In genomic region chr2:12433641-12433990, GRCh38 we compare ENCODE assay signal across 18 cellular contexts.
DNase-seq lines count a peak whose midpoint lies in the region; ATAC-seq and TF ChIP-seq lines count a peak whose summit lies in the region.
"Had no signal": no experiment of that assay in that cellular context is flagged by ENCODE, and none has a peak within 500 bp of the region (broad histone marks: within the 10 kb centered on the region; RNA-seq: fewer than 3 reads in every experiment).

No MANE protein-coding gene starts in this region.

- TF ChIP-seq RAD21 in IMR-90 (IDR thresholded peaks at IDR 0.05; ENCODE audit: low read length) = no peak

- H4K5ac ChIP-seq in IMR-90 (ENCODE audit: low read depth, low read length) = no peak overlapping the region

- CTCF ChIA-PET in IMR-90 (lab: Yijun Ruan, JAX) (interaction anchor here (0.6 kb wide), 1 partner anchor 300 kb away, joined by 3 read pairs; no protein-coding TSS in a partner anchor), WTC11 (lab: Charles Lee) (interaction anchor here (1.2 to 1.3 kb wide), 2 partner anchors 283 to 573 kb away, joined by 6 to 9 read pairs; partner anchors contain the start of gene TRIB2)

- ATAC-seq in IMR-90 (ENCODE audit: low read depth) (no peak), WTC11 (peak; percentile 52; the same call in 1 of the 2 replicates), right lobe of liver (peak; percentile 38 to 68 (median 54)), gastrocnemius medialis (no peak), GM21786 (IDR thresholded peaks at IDR 0.05; ENCODE audit: unreplicated experiment) (no peak), HG02642 (IDR thresholded peaks at IDR 0.05; ENCODE audit: poor library complexity, unreplicated experiment) (no peak)
- ATAC-seq: activated CD8-positive, alpha-beta T cell treated with anti-CD3 and anti-CD28 coated beads, Interleukin-2, amount 10 ng/mL, durations not matched to agents 7 days and 5 days had no signal

- no peak overlapping the region for H3K4me2 ChIP-seq in IMR-90 (ENCODE audit: low read depth, low read length)

- H2AK5ac ChIP-seq in IMR-90 (ENCODE audit: low read depth, low read length) = peak overlapping the region; percentile 42

- POLR2A ChIA-PET in IMR-90 (lab: Charles Lee; ENCODE audit: unreplicated experiment) (interaction anchor here (0.7 kb wide), 1 partner anchor 933 kb away, joined by 3 read pairs; no protein-coding TSS in a partner anchor), WTC11 (lab: Charles Lee) (no interaction called here)

- no peak for DNase-seq in GM12864 (ENCODE audit: low read depth)
- DNase-seq in IMR-90 = no peak
- no peak for DNase-seq in WTC11 (ENCODE audit: low spot score)
- no peak for DNase-seq in right lobe of liver
- no peak for DNase-seq in gastrocnemius medialis
- no peak for DNase-seq in AML-193 (lab: John Stamatoyannopoulos, UW)
- DNase-seq: activated CD8-positive, alpha-beta T cell treated with anti-CD3 and anti-CD28 coated beads, Interleukin-2, amount 10 ng/mL, durations not matched to agents 7 days and 5 days; C1 segment of cervical spinal cord; head of caudate nucleus; islet precursor cell; NCI-H1092 treated with DMSO at 0.1 percent for 48 hours; SJCRH30; stimulated activated CD4-positive, alpha-beta T cell treated with anti-CD3 and anti-CD28 coated beads, Interleukin-4, amount 100 ng/mL, for 4 hours had no signal

- H3K27me3 ChIP-seq in IMR-90 (ENCODE audit: control insufficient read depth, insufficient read depth, low read length) = no peaks in the 10 kb centered on the region
- no peaks in the 10 kb centered on the region for H3K27me3 ChIP-seq in right lobe of liver
- no peaks in the 10 kb centered on the region for H3K27me3 ChIP-seq in gastrocnemius medialis
- H3K27me3 ChIP-seq: neutrophil, SJCRH30, thyroid gland had no signal

- no peak overlapping the region for H3K4me3 Mint-ChIP-seq in WTC11
- H3K4me3 Mint-ChIP-seq: activated CD8-positive, alpha-beta T cell treated with anti-CD3 and anti-CD28 coated beads, Interleukin-2, amount 10 ng/mL, durations not matched to agents 7 days and 5 days had no signal

- H3K56ac ChIP-seq in IMR-90 (ENCODE audit: extremely low read depth, insufficient read depth, low read length) = no peak overlapping the region

- H2AFZ ChIP-seq in IMR-90 (replicated peaks; ENCODE audit: low read length, poor library complexity) = no peak overlapping the region

- H3K4me1 ChIP-seq in IMR-90 (ENCODE audit: control insufficient read depth, insufficient read depth, low read length) (peaks cover 14% of the 10 kb centered on the region), right lobe of liver (no peaks in the 10 kb centered on the region), gastrocnemius medialis (no peaks in the 10 kb centered on the region)
- H3K4me1 ChIP-seq: SJCRH30 had no signal

- H4K8ac ChIP-seq in IMR-90 (ENCODE audit: low read depth in 2 of 2, low read length in 2 of 2) = no peak overlapping the region

- H4K20me1 ChIP-seq in IMR-90 (ENCODE audit: insufficient read depth, low read length) = no peaks in the 10 kb centered on the region

- no peak overlapping the region; the same call in 1 of the 2 replicates for H4K91ac ChIP-seq in IMR-90 (ENCODE audit: insufficient read depth, low read depth, low read length)

- H3K14ac ChIP-seq in IMR-90 (replicated peaks; ENCODE audit: low read depth, low read length) = no peak overlapping the region

- H3K4ac ChIP-seq in IMR-90 (ENCODE audit: low read depth, low read length) = no peak overlapping the region; the same call in 1 of the 2 replicates

- peak overlapping the region; percentile 59; the same call in 1 of the 3 replicates for H2BK15ac ChIP-seq in IMR-90 (ENCODE audit: low read depth, low read length)

- dilution Hi-C loops in IMR-90 (cut with HindIII; ENCODE audit: low sequenced_read_pairs, unreplicated experiment) = no loop called here

- H2BK5ac ChIP-seq in IMR-90 (ENCODE audit: low read depth, low read length, poor library complexity, severe bottlenecking) = no peak overlapping the region

- no peak for TF ChIP-seq POLR2A in IMR-90 (IDR thresholded peaks at IDR 0.05; ENCODE audit: low read depth, low read length)
- no peak for TF ChIP-seq POLR2A in right lobe of liver (IDR thresholded peaks at IDR 0.05)
- TF ChIP-seq POLR2A in gastrocnemius medialis (IDR thresholded peaks at IDR 0.05) = no peak

- H3K23ac ChIP-seq in IMR-90 (ENCODE audit: low read depth, low read length) = no peak overlapping the region

- H3K79me1 ChIP-seq in IMR-90 (ENCODE audit: low read depth in 1 of 2, low read length in 2 of 2) = no peaks in the 10 kb centered on the region

- H3K9me1 ChIP-seq in IMR-90 (ENCODE audit: insufficient read depth, low read length) = 0 out of 2 replicates have a peak, but pooled peaks cover 5% of the 10 kb centered on the region

- H3K4me1 Mint-ChIP-seq in WTC11 = peaks cover 41% of the 10 kb centered on the region

- no peak overlapping the region for H3K18ac ChIP-seq in IMR-90 (ENCODE audit: low read depth, low read length)

- peak overlapping the region; percentile 13; the same call in 1 of the 2 replicates for H2BK20ac ChIP-seq in IMR-90 (ENCODE audit: low read depth, low read length)

- H3K36me3 ChIP-seq in IMR-90 (ENCODE audit: control insufficient read depth, insufficient read depth, low read length) (no peaks in the 10 kb centered on the region), right lobe of liver (no peaks in the 10 kb centered on the region), gastrocnemius medialis (no peaks in the 10 kb centered on the region)
- H3K36me3 ChIP-seq: neutrophil, SJCRH30, thyroid gland had no signal

- no peaks in the 10 kb centered on the region for H3K36me3 Mint-ChIP-seq in WTC11

- BruUV-seq in IMR-90 (replicated peaks; lab: Mats Ljungman, UMichigan) = no TSS peak

- no peak overlapping the region for H3K9ac ChIP-seq in IMR-90 (ENCODE audit: low read depth, low read length)

- TF ChIP-seq CTCF in GM12864 (IDR thresholded peaks at IDR 0.05; ENCODE audit: low read depth, low read length, missing control alignments) (peak; percentile 6), IMR-90 (conservative IDR thresholded peaks at IDR 0.05; ENCODE audit: low read depth, low read length) (no peak), WTC11 (IDR thresholded peaks at IDR 0.05) (no peak), right lobe of liver (IDR thresholded peaks at IDR 0.05) (peak in 3 of 4 donors; percentile 12 to 26 (median 13)), gastrocnemius medialis (IDR thresholded peaks at IDR 0.05 in 4 of 5, conservative IDR thresholded peaks at IDR 0.05 in 1 of 5) (no peak)

- H3K27me3 Mint-ChIP-seq in WTC11 (ENCODE audit: low read depth) = no peaks in the 10 kb centered on the region

- H3K27ac ChIP-seq in IMR-90 (ENCODE audit: insufficient read depth, low read length) (no peak overlapping the region), right lobe of liver (no peak overlapping the region), gastrocnemius medialis (no peak overlapping the region)
- H3K27ac ChIP-seq: neutrophil, SJCRH30, thyroid gland had no signal

- no peak overlapping the region for H3K27ac Mint-ChIP-seq in WTC11
- H3K27ac Mint-ChIP-seq: activated CD8-positive, alpha-beta T cell treated with anti-CD3 and anti-CD28 coated beads, Interleukin-2, amount 10 ng/mL, durations not matched to agents 7 days and 5 days; activated T-helper 2 cell treated with anti-CD3 and anti-CD28 coated beads, Interferon-gamma antibody, Interleukin-2, Interleukin-4, amounts not matched to agents 10 μg/mL and 5 μg/mL and 100 μg/mL, durations not matched to agents 14 hours and 24 hours and 36 hours had no signal

- H2BK120ac ChIP-seq in IMR-90 (ENCODE audit: low read depth, low read length) = no peak overlapping the region

- intact Hi-C loops in IMR-90 (cut with micrococcal nuclease) (loop anchor here (10.0 kb wide), 1 partner anchor 379 kb away; no protein-coding TSS in a partner anchor), right lobe of liver (cut with DNase I) (no loop called here), gastrocnemius medialis (cut with DNase I; ENCODE audit: low total_unique reads) (no loop called here)

- 100% methylated on average over 1 of the region's 2 CpGs; no CpG with 5 or more reads in 1 of the 2 experiments for WGBS in IMR-90 (ENCODE audit: extremely low coverage in 2 of 2, insufficient read length in 1 of 2), 2 experiments
- WGBS in right lobe of liver (ENCODE audit: insufficient coverage, low coverage, low lambda C conversion rate, missing lambda C conversion rate) = 50% methylated on average over 1 of the region's 2 CpGs

- H3K4me3 ChIP-seq in GM12864 (ENCODE audit: low read depth, low read length) (no peak overlapping the region), IMR-90 (ENCODE audit: insufficient read depth, low read depth, low read length) (no peak overlapping the region), right lobe of liver (no peak overlapping the region), gastrocnemius medialis (no peak overlapping the region)
- H3K4me3 ChIP-seq: SJCRH30, thyroid gland had no signal

- H3K9me3 Mint-ChIP-seq in WTC11 = no peaks in the 10 kb centered on the region; the same call in 1 of the 2 replicates
- H3K9me3 Mint-ChIP-seq: activated T-helper 2 cell treated with anti-CD3 and anti-CD28 coated beads, Interferon-gamma antibody, Interleukin-2, Interleukin-4, amounts not matched to agents 10 μg/mL and 5 μg/mL and 100 μg/mL, durations not matched to agents 14 hours and 24 hours and 36 hours had no signal

- H2AK9ac ChIP-seq in IMR-90 (replicated peaks; ENCODE audit: low read depth, low read length, poor library complexity) = no peak overlapping the region

- H3K9me3 ChIP-seq in IMR-90 (ENCODE audit: control insufficient read depth, insufficient read depth, low read length) (no peaks in the 10 kb centered on the region), right lobe of liver (no peaks in the 10 kb centered on the region), gastrocnemius medialis (no peaks in the 10 kb centered on the region)
- H3K9me3 ChIP-seq: neutrophil, SJCRH30, thyroid gland had no signal

- in situ Hi-C loops in IMR-90 (cut with MboI; ENCODE audit: low sequenced_read_pairs) = no loop called here
- in situ Hi-C loops in gastrocnemius medialis (cut with MboI; ENCODE audit: low sequenced_read_pairs in 4 of 4) = loop anchor here in 1 of 4 donors (25.0 kb wide), 1 partner anchor 279 kb away; the partner anchor contains the start of gene TRIB2

TF ChIP-seq in IMR-90, 13 proteins besides CTCF, POLR2A, EP300 and RAD21 (continues in another document):
- TF ChIP-seq BHLHE40 (IDR thresholded peaks at IDR 0.05; ENCODE audit: low read depth, low read length) (no peak), NFE2L2 (IDR thresholded peaks at IDR 0.05; ENCODE audit: low read depth, low read length) (no peak), MAFK (IDR thresholded peaks at IDR 0.05; ENCODE audit: low read depth, low read length) (no peak), CHD1 (IDR thresholded peaks at IDR 0.05; ENCODE audit: low read depth, low read length) (no peak), CEBPB (IDR thresholded peaks at IDR 0.05; ENCODE audit: low read depth, low read length) (no peak)

Comparison
In these comparisons a context has a peak if more than half of its experiments do, and no peak if none do; other contexts are left out.
1. CTCF ChIP-seq: peak in GM12864 (single experiment) and right lobe of liver (3 of 4); none in IMR-90 (single experiment), WTC11 (single experiment) and gastrocnemius medialis (0 of 5).
2. ATAC-seq: peak in WTC11 (single experiment) and right lobe of liver (4 of 4); none in IMR-90 (single experiment), gastrocnemius medialis (0 of 2), GM21786 (single experiment) and HG02642 (single experiment).